Comparison of ENCODE assay signal across 10 cellular contexts in the genomic region with DNA sequence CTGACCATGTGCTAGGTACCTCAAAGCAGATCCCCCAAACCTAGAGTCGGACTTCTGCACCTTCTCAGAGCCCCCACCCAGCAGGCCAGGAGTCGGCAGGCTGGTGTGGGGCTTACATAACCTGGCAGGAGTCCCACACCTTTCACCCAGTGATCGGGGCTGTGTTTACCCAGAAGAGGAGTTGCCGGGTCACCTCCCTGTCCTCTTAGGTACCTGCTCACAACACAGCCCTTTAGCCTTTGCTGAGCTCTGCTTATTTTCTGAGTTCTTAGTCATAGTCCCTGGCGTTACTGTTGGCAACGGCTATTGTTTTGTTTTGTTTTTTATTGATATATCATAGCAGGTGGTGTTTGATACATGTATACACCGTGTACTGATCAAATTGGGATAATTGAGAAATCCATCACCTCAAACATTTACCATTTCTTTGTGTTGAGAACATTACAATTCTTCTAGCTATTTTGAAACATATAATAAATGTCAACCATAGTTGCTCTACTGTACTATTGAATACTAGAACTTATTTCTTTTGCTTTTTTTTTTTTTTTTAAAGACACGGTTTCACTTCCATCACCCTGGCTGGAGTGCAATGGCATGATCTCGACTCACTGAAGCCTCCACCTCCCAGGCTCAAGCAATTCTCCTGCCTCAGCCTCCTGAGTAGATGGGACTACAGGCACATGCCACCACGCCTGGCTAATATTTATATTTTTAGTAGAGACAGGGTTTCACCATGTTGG. TPM values are rescaled to one million over a fixed set of nuclear protein-coding genes. Genes with fewer than 3 reads are reported as not detected.
DNase-seq lines count a peak whose midpoint lies in the region; ATAC-seq, FAIRE-seq and TF ChIP-seq lines count a peak whose summit lies in the region.
"Had no signal": no experiment of that assay in that cellular context is flagged by ENCODE, and none has a peak within 500 bp of the region (broad histone marks: within the 10 kb centered on the region; RNA-seq: fewer than 3 reads in every experiment).

No MANE protein-coding gene starts in this region.

- TF ChIP-seq CTCF in right atrium auricular region (IDR thresholded peaks at IDR 0.05), result no peak
- no peak for TF ChIP-seq CTCF in GM20000 (IDR thresholded peaks at IDR 0.05; ENCODE audit: extremely low read depth, missing control alignments)
- TF ChIP-seq CTCF in uterus (IDR thresholded peaks at IDR 0.05), result no peak

- DNase-seq in Right ventricle myocardium inferior (ENCODE audit: missing footprints), result no peak
- DNase-seq in right atrium auricular region (ENCODE audit: low spot score), result no peak
- DNase-seq in RPMI8226, result peak; percentile 88
- no peak for DNase-seq in GM20000 (ENCODE audit: low spot score)
- no peak for DNase-seq in GM19238 (ENCODE audit: insufficient read length, low spot score)
- no peak for DNase-seq in uterus
- no peak for DNase-seq in activated CD4-positive, alpha-beta T cell treated with anti-CD3 and anti-CD28 coated beads, Interleukin-2, amount 50 U/mL, for 48 hours
- DNase-seq: effector CD4-positive, alpha-beta T cell had no signal

- no peaks in the 10 kb centered on the region for H3K36me3 ChIP-seq in right atrium auricular region
- no peaks in the 10 kb centered on the region for H3K36me3 ChIP-seq in uterus
- H3K36me3 ChIP-seq: SJCRH30 had no signal

- intact Hi-C loops in Right ventricle myocardium inferior (cut with DNase I), result no loop called here
- intact Hi-C loops in uterus (cut with DNase I; ENCODE audit: low total_unique reads), result no loop called here

- FAIRE-seq in islet of Langerhans (lab: Jason Lieb, UNC), result peak; percentile 79

- no peak for TF ChIP-seq POLR2A in uterus (IDR thresholded peaks at IDR 0.05)

- H3K4me1 ChIP-seq in right atrium auricular region (peaks cover 0 to 3% of the 10 kb centered on the region in 2 donors), uterus (no peaks in the 10 kb centered on the region)
- H3K4me1 ChIP-seq: SJCRH30 had no signal

- ATAC-seq in Right ventricle myocardium inferior, result peak; percentile 27

- H3K27ac ChIP-seq in right atrium auricular region, result no peak overlapping the region
- no peak overlapping the region for H3K27ac ChIP-seq in uterus
- H3K27ac ChIP-seq: SJCRH30 had no signal

- H3K9me3 ChIP-seq in right atrium auricular region (no peaks in the 10 kb centered on the region), uterus (no peaks in the 10 kb centered on the region)
- H3K9me3 ChIP-seq: SJCRH30 had no signal

- no peak overlapping the region for H3K4me3 ChIP-seq in right atrium auricular region
- H3K4me3 ChIP-seq in uterus, result no peak overlapping the region
- H3K4me3 ChIP-seq: SJCRH30 had no signal

- H3K27me3 ChIP-seq in right atrium auricular region, result no peaks in the 10 kb centered on the region
- no peaks in the 10 kb centered on the region for H3K27me3 ChIP-seq in uterus

RNA-seq across cellular contexts. Expression of gene EEIG1, which starts 10.4 kb away (rescaled TPM):
- total RNA-seq in Right ventricle myocardium inferior (25.3 TPM), right atrium auricular region (10 to 100 TPM in 1 of 2 donors, 1 to 10 TPM in 1; 8.3 to 11.6 TPM), uterus (100 to 1,000 TPM in 1 of 4 donors, 10 to 100 TPM in 2, 1 to 10 TPM in 1; 5.0 to 140 (median 19.3) TPM)

RNA-seq across cellular contexts. Expression of gene DPM2, which starts 53.5 kb away (rescaled TPM):
- total RNA-seq in Right ventricle myocardium inferior (11.9 TPM), right atrium auricular region (10 to 100 TPM in 1 of 2 donors, 1 to 10 TPM in 1; 4.7 to 11.4 TPM), uterus (10 to 100 TPM in 3 of 4 donors, 1 to 10 TPM in 1; 6.7 to 33.1 (median 15.9) TPM)
